21 cellular contexts compared by ENCODE assay signal in the genomic region with DNA sequence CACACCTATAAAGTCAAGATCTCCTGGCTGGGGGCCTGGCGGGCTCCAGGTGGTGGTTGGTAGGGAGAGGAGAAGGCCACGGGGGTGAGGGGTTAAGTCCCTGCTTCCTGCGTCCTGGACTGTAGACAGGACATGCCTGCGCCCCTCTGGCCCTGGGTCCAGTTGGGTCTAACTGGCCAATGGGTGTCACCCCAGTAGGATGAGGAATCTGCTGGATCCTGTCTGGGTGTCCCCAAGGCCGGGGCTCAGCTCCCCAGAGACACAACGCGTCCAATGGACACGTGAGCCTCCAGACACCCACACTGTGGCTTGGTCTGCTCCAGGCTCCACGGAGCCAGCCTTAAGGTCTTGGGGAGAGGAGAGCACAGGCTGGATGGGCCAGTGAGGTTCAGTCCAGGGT. TPM values are rescaled to one million over a fixed set of nuclear protein-coding genes. Genes with fewer than 3 reads are reported as not detected.
DNase-seq lines count a peak whose midpoint lies in the region; ATAC-seq, FAIRE-seq and TF ChIP-seq lines count a peak whose summit lies in the region.
"Had no signal": no experiment of that assay in that cellular context is flagged by ENCODE, and none has a peak within 500 bp of the region (broad histone marks: within the 10 kb centered on the region; RNA-seq: fewer than 3 reads in every experiment).

No MANE protein-coding gene starts in this region.

- H3K9me3 ChIP-seq in kidney (ENCODE audit: control insufficient read depth in 1 of 2, low read length in 2 of 2): no peaks in the 10 kb centered on the region
- no peaks in the 10 kb centered on the region for H3K9me3 ChIP-seq in spleen
- H3K9me3 ChIP-seq: Caco-2 had no signal

- no peaks in the 10 kb centered on the region for H3K36me3 ChIP-seq in kidney (ENCODE audit: control insufficient read depth in 1 of 2, insufficient read depth in 2 of 2, low read length in 2 of 2)
- H3K36me3 ChIP-seq in spleen: no peaks in the 10 kb centered on the region

- no peak for TF ChIP-seq POLR2A in spleen (IDR thresholded peaks at IDR 0.05)

- CTCF ChIA-PET in activated CD8-positive, alpha-beta memory T cell treated with anti-CD3 and anti-CD28 coated beads, Interleukin-2, amount 10 ng/mL, durations not matched to agents 7 days and 5 days (lab: Charles Lee): no interaction called here

- TF ChIP-seq CTCF in chondrocyte (IDR thresholded peaks at IDR 0.05) (no peak), kidney (IDR thresholded peaks at IDR 0.05; ENCODE audit: borderline replicate concordance, extremely low read depth, insufficient read depth) (no peak), spleen (IDR thresholded peaks at IDR 0.05 in 8 of 11, conservative IDR thresholded peaks at IDR 0.05 in 3 of 11) (no peak)

- H3K4me1 Mint-ChIP-seq in chondrocyte (ENCODE audit: low read depth): no peaks in the 10 kb centered on the region
- no peaks in the 10 kb centered on the region for H3K4me1 Mint-ChIP-seq in activated CD8-positive, alpha-beta memory T cell treated with anti-CD3 and anti-CD28 coated beads, Interleukin-2, amount 10 ng/mL, durations not matched to agents 7 days and 5 days

- no peaks in the 10 kb centered on the region for H3K9me3 Mint-ChIP-seq in chondrocyte (ENCODE audit: low read depth)
- no peaks in the 10 kb centered on the region for H3K9me3 Mint-ChIP-seq in activated CD8-positive, alpha-beta memory T cell treated with anti-CD3 and anti-CD28 coated beads, Interleukin-2, amount 10 ng/mL, durations not matched to agents 7 days and 5 days (ENCODE audit: low read depth)
- H3K9me3 Mint-ChIP-seq: CD4-positive, alpha-beta T cell; GM23338 had no signal

- no peak overlapping the region for H3K9ac ChIP-seq in kidney (ENCODE audit: low read length in 2 of 2)

- H3K4me1 ChIP-seq in kidney (ENCODE audit: control insufficient read depth in 1 of 2, insufficient read depth in 1 of 2, low read depth in 1 of 2, low read length in 2 of 2) (no peaks in the 10 kb centered on the region), spleen (no peaks in the 10 kb centered on the region)
- H3K4me1 ChIP-seq: Caco-2 had no signal

- H3K27me3 Mint-ChIP-seq in chondrocyte (ENCODE audit: low read depth): peaks cover 33% of the 10 kb centered on the region
- peaks cover 26% of the 10 kb centered on the region for H3K27me3 Mint-ChIP-seq in activated CD8-positive, alpha-beta memory T cell treated with anti-CD3 and anti-CD28 coated beads, Interleukin-2, amount 10 ng/mL, durations not matched to agents 7 days and 5 days

- H3K27ac Mint-ChIP-seq in chondrocyte (ENCODE audit: unreplicated experiment): no peak overlapping the region
- H3K27ac Mint-ChIP-seq in activated CD8-positive, alpha-beta memory T cell treated with anti-CD3 and anti-CD28 coated beads, Interleukin-2, amount 10 ng/mL, durations not matched to agents 7 days and 5 days: no peak overlapping the region
- H3K27ac Mint-ChIP-seq: CD4-positive, alpha-beta T cell; GM23338 had no signal

- peak; percentile 6 for DNase-seq in left ventricle myocardium superior
- DNase-seq in left cardiac atrium: no peak
- DNase-seq in chondrocyte (ENCODE audit: low spot score): peak; percentile 82
- peak; percentile 58 for DNase-seq in kidney
- DNase-seq in spleen: peak; percentile 47
- DNase-seq in activated CD8-positive, alpha-beta memory T cell treated with anti-CD3 and anti-CD28 coated beads, Interleukin-2, amount 10 ng/mL, durations not matched to agents 7 days and 5 days: no peak
- DNase-seq: ACHN; Caco-2; CD4-positive, alpha-beta T cell; HCEC 1CT had no signal

- peaks cover 3% of the 10 kb centered on the region for H3K36me3 Mint-ChIP-seq in chondrocyte (ENCODE audit: low read depth)
- no peaks in the 10 kb centered on the region for H3K36me3 Mint-ChIP-seq in activated CD8-positive, alpha-beta memory T cell treated with anti-CD3 and anti-CD28 coated beads, Interleukin-2, amount 10 ng/mL, durations not matched to agents 7 days and 5 days

- peaks cover 0 to 25% (median 0%) of the 10 kb centered on the region in 7 donors for H3K27me3 ChIP-seq in spleen (replicated peaks in 1 of 7)

- WGBS in spleen, 5 donors: 84 to 94% (median 87%) methylated on average over 8 to 9 of the region's 9 CpGs

- H3K4me3 Mint-ChIP-seq in chondrocyte (ENCODE audit: unreplicated experiment): no peak overlapping the region
- no peak overlapping the region for H3K4me3 Mint-ChIP-seq in activated CD8-positive, alpha-beta memory T cell treated with anti-CD3 and anti-CD28 coated beads, Interleukin-2, amount 10 ng/mL, durations not matched to agents 7 days and 5 days
- H3K4me3 Mint-ChIP-seq: CD4-positive, alpha-beta T cell; GM23338 had no signal

- FAIRE-seq in kidney (lab: Jason Lieb, UNC): no peak
- FAIRE-seq: A204.1, D721Med, G401.6, GM12891, GM18507, H54 had no signal

- H3K27ac ChIP-seq in kidney (ENCODE audit: low read depth in 2 of 2, low read length in 2 of 2): no peak overlapping the region
- H3K27ac ChIP-seq in spleen: no peak overlapping the region
- H3K27ac ChIP-seq: C4-2B had no signal

- H3K4me3 ChIP-seq in kidney (ENCODE audit: low read length in 2 of 2) (no peak overlapping the region), spleen (no peak overlapping the region)
- H3K4me3 ChIP-seq: GM23338 had no signal

- intact Hi-C loops in left ventricle myocardium superior (cut with micrococcal nuclease) (no loop called here), left cardiac atrium (cut with DNase I) (no loop called here), kidney (cut with DNase I) (no loop called here), spleen (cut with DNase I; ENCODE audit: low total_unique reads) (no loop called here)

- ATAC-seq in left ventricle myocardium superior (no peak), left cardiac atrium (no peak), GM21528 (IDR thresholded peaks at IDR 0.05; ENCODE audit: low FRiP score, unreplicated experiment) (no peak)
- no peak for ATAC-seq in activated CD8-positive, alpha-beta memory T cell treated with anti-CD3 and anti-CD28 coated beads, Interleukin-2, amount 10 ng/mL, durations not matched to agents 7 days and 5 days
- ATAC-seq: GM23338 had no signal

RNA-seq across cellular contexts. Expression of gene AQP12A, which starts 19.6 kb away (rescaled TPM):
- not detected for total RNA-seq in left ventricle myocardium superior
- not detected for total RNA-seq in left cardiac atrium
- not detected in 3 replicates for total RNA-seq in chondrocyte
- total RNA-seq in kidney: not detected
- polyA plus RNA-seq in kidney (ENCODE audit: insufficient read depth, low read depth, low replicate concordance): not detected
- total RNA-seq in spleen: 1 to 10 TPM in 1 of 7 donors, not detected in 6; 1.6 TPM
- 1 to 10 TPM in 1 of 3 donors, not detected in 2; 1.8 TPM for polyA plus RNA-seq in spleen
- total RNA-seq in activated CD8-positive, alpha-beta memory T cell treated with anti-CD3 and anti-CD28 coated beads, Interleukin-2, amount 10 ng/mL, durations not matched to agents 7 days and 5 days: not detected
- total RNA-seq: Caco-2; CD4-positive, alpha-beta T cell; GM23338; HT-29 had no signal
- polyA plus RNA-seq: BJ, GM23338 had no signal

RNA-seq across cellular contexts. Expression of gene AQP12B, which starts 28.6 kb away (rescaled TPM):
- total RNA-seq in left ventricle myocardium superior: not detected
- not detected for total RNA-seq in left cardiac atrium
- not detected in 3 replicates for total RNA-seq in chondrocyte
- total RNA-seq in kidney: not detected
- not detected for polyA plus RNA-seq in kidney (ENCODE audit: insufficient read depth, low read depth, low replicate concordance)
- total RNA-seq in spleen: under 1 TPM in 1 of 7 donors, not detected in 6; 0.95 TPM
- polyA plus RNA-seq in spleen: 1 to 10 TPM in 1 of 3 donors, under 1 TPM in 1, not detected in 1; 0.03 to 1.8 TPM
- not detected for total RNA-seq in activated CD8-positive, alpha-beta memory T cell treated with anti-CD3 and anti-CD28 coated beads, Interleukin-2, amount 10 ng/mL, durations not matched to agents 7 days and 5 days
- total RNA-seq: Caco-2; CD4-positive, alpha-beta T cell; GM23338; HT-29 had no signal
- polyA plus RNA-seq: BJ, GM23338 had no signal

Comparison
In these comparisons a context has a peak if more than half of its experiments do, and no peak if none do; other contexts are left out.
1. DNase-seq: peak in left ventricle myocardium superior (single experiment), chondrocyte (single experiment), kidney (single experiment) and spleen (single experiment); none in left cardiac atrium (single experiment) and activated CD8-positive, alpha-beta memory T cell treated with anti-CD3 and anti-CD28 coated beads, Interleukin-2, amount 10 ng/mL, durations not matched to agents 7 days and 5 days (single experiment).